Comparison of ENCODE assay signal across 8 cellular contexts in the genomic region with DNA sequence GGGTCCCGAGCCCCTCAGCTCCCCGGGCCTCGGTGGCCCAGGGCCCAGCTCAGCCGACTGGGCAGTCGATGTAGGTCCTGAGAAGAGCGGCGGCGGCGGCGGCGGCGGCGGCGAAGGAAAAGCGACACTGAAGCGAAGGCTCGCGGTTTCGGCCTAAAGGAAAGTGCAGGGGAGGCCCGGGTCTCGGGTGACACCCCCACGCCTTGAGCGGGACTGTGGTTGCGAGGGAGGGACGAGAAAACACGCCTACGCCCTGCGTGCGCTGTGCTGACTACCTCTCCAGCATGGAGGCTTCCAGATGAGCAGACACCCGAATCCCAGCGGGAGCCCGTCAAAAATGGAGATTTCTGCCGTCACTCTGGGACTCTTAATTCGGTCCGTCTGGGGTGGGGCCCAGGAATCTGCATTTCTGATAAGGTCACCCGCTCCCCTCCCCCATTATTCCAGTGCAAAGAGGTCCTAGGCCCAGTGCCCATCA. TPM values are rescaled to one million over a fixed set of nuclear protein-coding genes. Genes with fewer than 3 reads are reported as not detected.
DNase-seq lines count a peak whose midpoint lies in the region; ATAC-seq and TF ChIP-seq lines count a peak whose summit lies in the region.

No MANE protein-coding gene starts in this region.

- TSS peak; percentile 66 for BruUV-seq in HCT116 (replicated peaks; lab: Mats Ljungman, UMichigan)

- H3K4me1 ChIP-seq in HCT116 (ENCODE audit: control insufficient read depth in 1 of 2, insufficient read depth in 2 of 2, low read length in 2 of 2), result peaks cover 7 to 33% of the 10 kb centered on the region in 2 experiments; a peak in 3 of 4 replicates
- peaks cover 5% of the 10 kb centered on the region; the same call in 1 of the 2 replicates for H3K4me1 ChIP-seq in MM.1S (ENCODE audit: low read length)
- H3K4me1 ChIP-seq in right atrium auricular region, result peaks cover 0 to 24% of the 10 kb centered on the region in 2 donors
- H3K4me1 ChIP-seq in rectal smooth muscle tissue (ENCODE audit: control insufficient read depth, insufficient read depth, low read length), result peaks cover 14% of the 10 kb centered on the region
- H3K4me1 ChIP-seq in vagina, result peaks cover 20% of the 10 kb centered on the region

- TF ChIP-seq CTCF in GM06990 (IDR thresholded peaks at IDR 0.05; ENCODE audit: insufficient read depth, low read length, poor library complexity, severe bottlenecking) (no peak), HCT116 (IDR thresholded peaks at IDR 0.05 in 2 of 3, conservative IDR thresholded peaks at IDR 0.05 in 1 of 3; ENCODE audit: borderline replicate concordance in 1 of 3, insufficient read depth in 1 of 3, low read depth in 2 of 3, low read length in 2 of 3) (no peak), MM.1S (IDR thresholded peaks at IDR 0.05; ENCODE audit: low read length) (no peak), right atrium auricular region (IDR thresholded peaks at IDR 0.05) (no peak), vagina (IDR thresholded peaks at IDR 0.05) (no peak)

- no peaks in the 10 kb centered on the region for H3K36me3 ChIP-seq in GM06990 (ENCODE audit: control insufficient read depth, insufficient read depth, low read length)
- no peaks in the 10 kb centered on the region for H3K36me3 ChIP-seq in HCT116 (ENCODE audit: control insufficient read depth in 1 of 2, insufficient read depth in 2 of 2, low read length in 2 of 2)
- H3K36me3 ChIP-seq in MM.1S (replicated peaks; ENCODE audit: insufficient read depth, low read length), result no peaks in the 10 kb centered on the region
- no peaks in the 10 kb centered on the region for H3K36me3 ChIP-seq in right atrium auricular region
- no peaks in the 10 kb centered on the region for H3K36me3 ChIP-seq in rectal smooth muscle tissue (ENCODE audit: control insufficient read depth, insufficient read depth, low read length)
- no peaks in the 10 kb centered on the region for H3K36me3 ChIP-seq in vagina

- POLR2A ChIA-PET in HCT116 (lab: Charles Lee), result no interaction called here

- H3K4me3 ChIP-seq in GM06990 (replicated peaks; ENCODE audit: low read depth, low read length) (peak overlapping the region; percentile 81), HCT116 (replicated peaks in 1 of 2; ENCODE audit: low read depth in 1 of 2, low read length in 2 of 2) (peak overlapping the region; percentile 59 to 79), MM.1S (ENCODE audit: low read length) (peak overlapping the region; percentile 75), right atrium auricular region (peak overlapping the region; percentile 67 to 80), rectal smooth muscle tissue (ENCODE audit: low read length) (peak overlapping the region; percentile 96), vagina (peak overlapping the region; percentile 76 to 82)

- peaks cover 14% of the 10 kb centered on the region; the same call in 1 of the 2 replicates for H3F3A ChIP-seq in MM.1S (ENCODE audit: insufficient read depth, low read length)

- H3K4me2 ChIP-seq in HCT116 (ENCODE audit: low read length) (peak overlapping the region; percentile 97), MM.1S (ENCODE audit: low read depth, low read length) (peak overlapping the region; percentile 44; the same call in 1 of the 2 replicates)

- TF ChIP-seq RAD21 in HCT116 (IDR thresholded peaks at IDR 0.05; ENCODE audit: low read depth), result no peak

- ATAC-seq in HCT116, result peak; percentile 39

- TF ChIP-seq POLR2A in HCT116 (IDR thresholded peaks at IDR 0.05; ENCODE audit: borderline replicate concordance, extremely low read depth, insufficient read depth, insufficient read length) (no peak), vagina (IDR thresholded peaks at IDR 0.05) (no peak)

- RAD21 ChIA-PET in HCT116 (lab: Charles Lee; ENCODE audit: low non-redundant PET in 1 of 2, low total read pairs in 2 of 2, uncharacterized antibody in 2 of 2, unreplicated experiment in 2 of 2), result no interaction called here

- H4K20me1 ChIP-seq in HCT116 (ENCODE audit: insufficient read depth) (no peaks in the 10 kb centered on the region), MM.1S (ENCODE audit: insufficient read depth, low read length) (no peaks in the 10 kb centered on the region)

- CTCF ChIA-PET in HCT116 (lab: Charles Lee), result no interaction called here

- H3K9me2 ChIP-seq in HCT116 (ENCODE audit: insufficient read depth), result no peaks in the 10 kb centered on the region
- no peaks in the 10 kb centered on the region for H3K9me2 ChIP-seq in MM.1S (replicated peaks; ENCODE audit: insufficient read depth, low read length)

- DNase-seq in GM06990 (ENCODE audit: extremely low read depth, insufficient read length) (no peak), HCT116 (ENCODE audit: low read depth, low spot score) (peak; percentile 72), MM.1S (peak; percentile 48), T follicular helper cell (ENCODE audit: low read depth) (peak; percentile 58), amniotic epithelial cell (ENCODE audit: low read depth) (peak; percentile 69), right atrium auricular region (ENCODE audit: low spot score) (peak; percentile 77), vagina (ENCODE audit: extremely low spot score in 2 of 2) (peak in 1 of 2 donors; percentile 91)

- intact Hi-C loops in HCT116 (cut with micrococcal nuclease), result no loop called here
- intact Hi-C loops in vagina (cut with DNase I), result loop anchor here (10.0 kb wide), 2 partner anchors 223 to 413 kb away; no protein-coding TSS in a partner anchor

- H3K27me3 ChIP-seq in GM06990 (replicated peaks; ENCODE audit: control insufficient read depth, insufficient read depth, low read length) (no peaks in the 10 kb centered on the region), HCT116 (ENCODE audit: insufficient read depth, low read length) (no peaks in the 10 kb centered on the region), MM.1S (replicated peaks; ENCODE audit: insufficient read depth, low read length) (no peaks in the 10 kb centered on the region), right atrium auricular region (no peaks in the 10 kb centered on the region), rectal smooth muscle tissue (ENCODE audit: control insufficient read depth, insufficient read depth, low read length) (no peaks in the 10 kb centered on the region), vagina (no peaks in the 10 kb centered on the region)

- H3K9ac ChIP-seq in HCT116 (ENCODE audit: low read length) (peak overlapping the region; percentile 78), MM.1S (ENCODE audit: low read length) (peak overlapping the region; percentile 63), rectal smooth muscle tissue (ENCODE audit: low read length) (peak overlapping the region; percentile 95)

- H2AFZ ChIP-seq in HCT116 (ENCODE audit: low read depth, low read length, poor library complexity, severe bottlenecking) (peak overlapping the region; percentile 79), MM.1S (ENCODE audit: low read length) (peak overlapping the region; percentile 87)

- H3K27ac ChIP-seq in HCT116 (ENCODE audit: low read depth, low read length) (peak overlapping the region; percentile 69), MM.1S (ENCODE audit: low read length) (peak overlapping the region; percentile 74; the same call in 1 of the 2 replicates), right atrium auricular region (peak overlapping the region; percentile 98 to 99), rectal smooth muscle tissue (ENCODE audit: low read depth, low read length) (peak overlapping the region; percentile 96), vagina (peak overlapping the region; percentile 97)

- no peaks in the 10 kb centered on the region for H3K9me3 ChIP-seq in HCT116 (ENCODE audit: control insufficient read depth in 1 of 2, insufficient read depth in 1 of 2, low read depth in 1 of 2, low read length in 2 of 2)
- no peaks in the 10 kb centered on the region for H3K9me3 ChIP-seq in MM.1S (replicated peaks; ENCODE audit: insufficient read depth, low read length)
- no peaks in the 10 kb centered on the region for H3K9me3 ChIP-seq in right atrium auricular region
- H3K9me3 ChIP-seq in vagina, result no peaks in the 10 kb centered on the region

- H3K79me2 ChIP-seq in HCT116 (ENCODE audit: insufficient read depth, low read length) (no peaks in the 10 kb centered on the region), MM.1S (ENCODE audit: low read length) (no peaks in the 10 kb centered on the region)

TF ChIP-seq in HCT116, 20 proteins besides CTCF, POLR2A, EP300 and RAD21 (continues in another document):
- TF ChIP-seq ZNF274 (IDR thresholded peaks at IDR 0.05; ENCODE audit: low read depth, low read length) (no peak), YY1 (IDR thresholded peaks at IDR 0.05; ENCODE audit: extremely low read depth, insufficient replicate concordance, low read depth, low read length) (peak; percentile 78), SP1 (IDR thresholded peaks at IDR 0.05; ENCODE audit: low read depth) (peak; percentile 36; the same call in 1 of the 2 replicates), FOSL1 (IDR thresholded peaks at IDR 0.05; ENCODE audit: low read depth) (no peak), CEBPB (IDR thresholded peaks at IDR 0.05; ENCODE audit: low read depth) (peak; percentile 38; the same call in 1 of the 2 replicates), POLR2AphosphoS5 (IDR thresholded peaks at IDR 0.05; ENCODE audit: low read depth, low read length) (peak; percentile 78), ZFX (IDR thresholded peaks at IDR 0.05) (no peak; the same call in none of the 2 replicates), JUND (IDR thresholded peaks at IDR 0.05) (no peak), SRF (IDR thresholded peaks at IDR 0.05; ENCODE audit: low read depth) (peak; percentile 40; the same call in 1 of the 2 replicates)
- TF ChIP-seq, protein P1, sequence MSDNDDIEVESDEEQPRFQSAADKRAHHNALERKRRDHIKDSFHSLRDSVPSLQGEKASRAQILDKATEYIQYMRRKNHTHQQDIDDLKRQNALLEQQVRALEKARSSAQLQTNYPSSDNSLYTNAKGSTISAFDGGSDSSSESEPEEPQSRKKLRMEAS (IDR thresholded peaks at IDR 0.05), result peak; percentile 59

RNA-seq across cellular contexts. Expression of a gene that starts 31.2 kb away (rescaled TPM):
- 66.1 TPM for total RNA-seq in HCT116 (2021; ENCODE audit: unreplicated experiment)
- 17.3 and 21.1 TPM in 2 replicates for polyA plus RNA-seq in HCT116 (2012)
- total RNA-seq in right atrium auricular region, result 10 to 100 TPM; 19.7 to 24.7 TPM
- 23.6 TPM for total RNA-seq in vagina
